In the genomic region with DNA sequence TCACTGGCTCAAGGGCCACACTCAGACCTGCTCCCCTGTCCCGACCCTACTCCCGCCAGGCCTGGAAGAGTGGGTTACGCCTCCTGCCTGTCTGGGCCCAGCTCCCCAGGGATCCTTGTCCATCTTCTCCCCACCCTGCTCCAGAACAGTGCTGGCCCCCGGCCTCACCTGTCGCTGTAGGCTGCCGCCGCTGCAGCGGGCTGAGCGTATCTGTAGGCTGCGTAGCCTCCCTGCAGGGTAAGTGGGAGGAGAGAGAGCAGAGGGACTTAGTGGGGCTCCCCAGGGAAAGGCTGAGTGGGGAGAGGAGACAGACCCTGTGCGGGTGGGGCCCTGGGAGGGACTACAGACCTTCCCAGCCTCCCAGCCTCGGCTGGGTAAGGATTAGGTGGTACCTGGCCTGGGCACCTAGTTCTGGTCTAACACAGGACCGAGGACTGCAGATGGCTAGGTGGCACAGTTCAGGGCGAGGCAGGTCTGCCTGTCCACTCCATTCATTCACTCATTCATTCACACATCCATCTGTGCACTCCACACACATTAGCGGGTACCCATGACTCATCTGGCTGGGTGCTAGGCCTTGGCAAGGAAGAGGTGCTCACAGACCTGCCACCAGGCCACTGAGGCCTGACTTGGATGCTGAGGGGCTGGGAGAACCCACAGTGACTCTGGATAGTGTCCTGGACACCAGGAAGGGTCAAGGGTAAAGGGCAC, we compare ENCODE assay signal across 29 cellular contexts. TPM values are rescaled to one million over a fixed set of nuclear protein-coding genes. Genes with fewer than 3 reads are reported as not detected.
DNase-seq lines count a peak whose midpoint lies in the region; ATAC-seq and TF ChIP-seq lines count a peak whose summit lies in the region.
"Had no signal": no experiment of that assay in that cellular context is flagged by ENCODE, and none has a peak within 500 bp of the region (broad histone marks: within the 10 kb centered on the region; RNA-seq: fewer than 3 reads in every experiment).

No MANE protein-coding gene starts in this region.

- H3K9me3 ChIP-seq in breast epithelium (no peaks in the 10 kb centered on the region), H9 (ENCODE audit: control insufficient read depth, low read depth, low read length) (no peaks in the 10 kb centered on the region)
- H3K9me3 ChIP-seq: body of pancreas, psoas muscle, testis, vagina had no signal

- H3K4me1 Mint-ChIP-seq in MCF 10A (ENCODE audit: insufficient read depth, unreplicated experiment) (no peaks in the 10 kb centered on the region), H9 (peaks cover 3 to 14% of the 10 kb centered on the region in 2 experiments; a peak in 2 of 4 replicates)
- H3K4me1 Mint-ChIP-seq in stimulated activated effector memory CD8-positive, alpha-beta T cell treated with anti-CD3 and anti-CD28 coated beads, Interleukin-12 subunit alpha, Interleukin-12 subunit beta, amount 100 ng/mL, for 72 hours, result peaks cover 27% of the 10 kb centered on the region

- H3K9me3 Mint-ChIP-seq in MCF 10A (ENCODE audit: unreplicated experiment), result no peaks in the 10 kb centered on the region
- H3K9me3 Mint-ChIP-seq in H9, result no peaks in the 10 kb centered on the region
- H3K9me3 Mint-ChIP-seq in stimulated activated effector memory CD8-positive, alpha-beta T cell treated with anti-CD3 and anti-CD28 coated beads, Interleukin-12 subunit alpha, Interleukin-12 subunit beta, amount 100 ng/mL, for 72 hours, result no peaks in the 10 kb centered on the region
- H3K9me3 Mint-ChIP-seq: CD8-positive, alpha-beta T cell; mesothelial cell of epicardium; naive thymus-derived CD4-positive, alpha-beta T cell; T-cell had no signal

- peaks cover 0 to 96% of the 10 kb centered on the region in 2 donors for H3K27me3 ChIP-seq in breast epithelium
- no peaks in the 10 kb centered on the region for H3K27me3 ChIP-seq in H9 (ENCODE audit: insufficient read depth, low read length)
- H3K27me3 ChIP-seq: testis had no signal

- no peak overlapping the region for H3K9ac ChIP-seq in H9 (ENCODE audit: extremely low read depth, insufficient read length, low read length)

- ATAC-seq in stimulated activated effector memory CD8-positive, alpha-beta T cell treated with anti-CD3 and anti-CD28 coated beads, Interleukin-12 subunit alpha, Interleukin-12 subunit beta, amount 100 ng/mL, for 72 hours, result peak; percentile 15
- no peak for ATAC-seq in HG02852 (IDR thresholded peaks at IDR 0.05; ENCODE audit: unreplicated experiment)
- ATAC-seq: body of pancreas; CD8-positive, alpha-beta T cell; left ventricle myocardium superior; naive thymus-derived CD4-positive, alpha-beta T cell; psoas muscle; stimulated activated naive CD8-positive, alpha-beta T cell treated with anti-CD3 and anti-CD28 coated beads, Interleukin-15, Interleukin-2, amounts not matched to agents 100 U/mL and 50 U/mL, for 24 hours; T-cell had no signal

- H2BK12ac ChIP-seq in H9 (ENCODE audit: insufficient read length, low read depth, low read length), result no peak overlapping the region

- no peak overlapping the region for H2BK5ac ChIP-seq in H9 (ENCODE audit: insufficient read length, low read length)

- no peaks in the 10 kb centered on the region for H3K4me1 ChIP-seq in breast epithelium
- no peaks in the 10 kb centered on the region for H3K4me1 ChIP-seq in H9 (ENCODE audit: insufficient read depth, low read length)
- H3K4me1 ChIP-seq: body of pancreas, psoas muscle, SJSA1 had no signal

- H2BK15ac ChIP-seq in H9 (ENCODE audit: low read depth, low read length), result no peak overlapping the region; the same call in 1 of the 2 replicates

- H3K4me2 ChIP-seq in H9 (ENCODE audit: insufficient read depth, insufficient read length, low read length), result no peak overlapping the region

- no peak overlapping the region for H3K23ac ChIP-seq in H9 (ENCODE audit: insufficient read length, low read depth, low read length)

- peak overlapping the region; percentile 17 for H3K18ac ChIP-seq in H9 (ENCODE audit: insufficient read length, low read depth, low read length)

- no peak overlapping the region for H4K91ac ChIP-seq in H9 (ENCODE audit: insufficient read length, low read depth, low read length)

- CTCF ChIA-PET in MCF 10A (lab: Yijun Ruan, JAX), result interaction anchor here (0.5 to 19.7 kb wide), 3 partner anchors 13 to 296 kb away, joined by 3 to 273 read pairs (median 4); no protein-coding TSS in a partner anchor

- H3K27me3 Mint-ChIP-seq in MCF 10A (ENCODE audit: insufficient read depth, unreplicated experiment), result peaks cover 46% of the 10 kb centered on the region
- no peaks in the 10 kb centered on the region; the same call in 1 of the 2 replicates for H3K27me3 Mint-ChIP-seq in H9 (ENCODE audit: low read depth)

- H3K4me3 Mint-ChIP-seq in MCF 10A (ENCODE audit: unreplicated experiment), result no peak overlapping the region
- H3K4me3 Mint-ChIP-seq in H9, result no peak overlapping the region
- no peak overlapping the region for H3K4me3 Mint-ChIP-seq in stimulated activated effector memory CD8-positive, alpha-beta T cell treated with anti-CD3 and anti-CD28 coated beads, Interleukin-12 subunit alpha, Interleukin-12 subunit beta, amount 100 ng/mL, for 72 hours
- H3K4me3 Mint-ChIP-seq: CD8-positive, alpha-beta T cell; mesothelial cell of epicardium; T-cell had no signal

- H2BK20ac ChIP-seq in H9 (ENCODE audit: low read depth, low read length, poor library complexity, severe bottlenecking), result no peak overlapping the region

- POLR2A ChIA-PET in MCF 10A (lab: Yijun Ruan, JAX), result no interaction called here

- no peaks in the 10 kb centered on the region for H3K36me3 ChIP-seq in breast epithelium
- H3K36me3 ChIP-seq: SJSA1, vagina had no signal

- H3K27ac Mint-ChIP-seq in MCF 10A (ENCODE audit: low read depth, unreplicated experiment) (no peak overlapping the region), H9 (peak overlapping the region in 1 of 3 experiments; percentile 61; a peak in 1 of 7 replicates)
- H3K27ac Mint-ChIP-seq in stimulated activated effector memory CD8-positive, alpha-beta T cell treated with anti-CD3 and anti-CD28 coated beads, Interleukin-12 subunit alpha, Interleukin-12 subunit beta, amount 100 ng/mL, for 72 hours, result no peak overlapping the region
- H3K27ac Mint-ChIP-seq: CD8-positive, alpha-beta T cell; mesothelial cell of epicardium; naive thymus-derived CD4-positive, alpha-beta T cell; T-cell had no signal

- H4K20me1 ChIP-seq in H9 (ENCODE audit: control insufficient read depth, insufficient read depth, insufficient read length), result no peaks in the 10 kb centered on the region

- no peak overlapping the region for H2AK5ac ChIP-seq in H9 (ENCODE audit: insufficient read length, low read length)

- H3K36me3 Mint-ChIP-seq in MCF 10A (ENCODE audit: insufficient read depth, unreplicated experiment) (no peaks in the 10 kb centered on the region), H9 (ENCODE audit: insufficient read depth in 1 of 3, low read depth in 3 of 3) (no peaks in the 10 kb centered on the region)
- H3K36me3 Mint-ChIP-seq in stimulated activated effector memory CD8-positive, alpha-beta T cell treated with anti-CD3 and anti-CD28 coated beads, Interleukin-12 subunit alpha, Interleukin-12 subunit beta, amount 100 ng/mL, for 72 hours, result peaks cover 5% of the 10 kb centered on the region
- H3K36me3 Mint-ChIP-seq: CD8-positive, alpha-beta T cell; mesothelial cell of epicardium; naive thymus-derived CD4-positive, alpha-beta T cell; T-cell had no signal

- H3K4me3 ChIP-seq in breast epithelium, result no peak overlapping the region
- H3K4me3 ChIP-seq: body of pancreas, psoas muscle, SJSA1, testis, vagina had no signal

- H3K23me2 ChIP-seq in H9 (ENCODE audit: insufficient read length, low read depth, low read length, poor library complexity, severe bottlenecking), result no peaks in the 10 kb centered on the region

- no peaks in the 10 kb centered on the region for H3K79me1 ChIP-seq in H9 (ENCODE audit: insufficient read depth, low read depth, low read length, poor library complexity, severe bottlenecking)

- DNase-seq in MCF 10A (ENCODE audit: unreplicated experiment) (peak; percentile 23), breast epithelium (ENCODE audit: low spot score in 2 of 2) (no peak), H9 (no peak), SW480 (ENCODE audit: low spot score) (peak; percentile 39), anterior cingulate cortex (lab: John Stamatoyannopoulos, UW) (no peak)
- no peak for DNase-seq in stimulated activated effector memory CD8-positive, alpha-beta T cell treated with anti-CD3 and anti-CD28 coated beads, Interleukin-12 subunit alpha, Interleukin-12 subunit beta, amount 100 ng/mL, for 72 hours (ENCODE audit: low spot score in 2 of 2)
- no peak for DNase-seq in stimulated activated CD4-positive, alpha-beta T cell treated with anti-CD3 and anti-CD28 coated beads, Interleukin-4, amount 100 ng/mL, for 24 hours
- DNase-seq: activated effector memory CD4-positive, alpha-beta T cell treated with anti-CD3 and anti-CD28 coated beads, Interleukin-2, amount 50 U/mL, for 16 hours; activated T-cell treated with anti-CD3 and anti-CD28 coated beads for 4 hours; body of pancreas; CD8-positive, alpha-beta T cell; DMS153; GOT3; KG1; left ventricle myocardium superior; naive thymus-derived CD4-positive, alpha-beta T cell; NCI-H1694; NCI-H69; occipital lobe; psoas muscle; RPMI8226; stimulated activated CD4-positive, alpha-beta T cell treated with anti-CD3 and anti-CD28 coated beads, Interleukin-15, amount 100 ng/mL, for 24 hours; stimulated activated naive CD8-positive, alpha-beta T cell treated with anti-CD3 and anti-CD28 coated beads, Interleukin-15, Interleukin-2, amounts not matched to agents 100 U/mL and 50 U/mL, for 24 hours; T-cell; testis had no signal

- BruUV-seq in MCF 10A (replicated peaks; lab: Mats Ljungman, UMichigan), result no TSS peak

- no peak for TF ChIP-seq POLR2A in breast epithelium (IDR thresholded peaks at IDR 0.05)

- H3K27ac ChIP-seq in breast epithelium (no peak overlapping the region), H9 (ENCODE audit: insufficient read length, low read depth, low read length) (no peak overlapping the region)
- H3K27ac ChIP-seq: body of pancreas, psoas muscle, SJSA1, testis, vagina had no signal

- no CpG with 5 or more reads among the region's 15 CpGs for WGBS in H9 (ENCODE audit: extremely low coverage, insufficient read length, low lambda C conversion rate)

- H3K14ac ChIP-seq in H9 (ENCODE audit: insufficient read depth, low read length), result no peak overlapping the region

- intact Hi-C loops in MCF 10A (cut with micrococcal nuclease), result no loop called here
- intact Hi-C loops in breast epithelium (cut with DNase I; ENCODE audit: low total_unique reads), result no loop called here

- no peak overlapping the region for H3T11ph ChIP-seq in H9 (ENCODE audit: low read length)

- no peak for TF ChIP-seq CTCF in MCF 10A (IDR thresholded peaks at IDR 0.05; ENCODE audit: unreplicated experiment)
- TF ChIP-seq CTCF in breast epithelium (IDR thresholded peaks at IDR 0.05), result no peak
- no peak for TF ChIP-seq CTCF in H9 (conservative IDR thresholded peaks at IDR 0.05)

- H2BK120ac ChIP-seq in H9 (ENCODE audit: low read depth, low read length, poor library complexity, severe bottlenecking), result no peak overlapping the region

- H4K8ac ChIP-seq in H9 (replicated peaks; ENCODE audit: insufficient read length, low read depth, low read length), result no peak overlapping the region

- H4K5ac ChIP-seq in H9 (ENCODE audit: insufficient read length, low read depth, low read length), result no peak overlapping the region

- H3K56ac ChIP-seq in H9 (ENCODE audit: insufficient read length, low read depth, low read length), result no peak overlapping the region

- no peak overlapping the region for H2AFZ ChIP-seq in H9 (ENCODE audit: low read length)

- no peaks in the 10 kb centered on the region for H3K79me2 ChIP-seq in H9 (ENCODE audit: insufficient read depth, low read length)

- no peak overlapping the region for H3K4ac ChIP-seq in H9 (ENCODE audit: low read depth, low read length)

RNA-seq across cellular contexts. Expression of a gene that starts 20.9 kb away (rescaled TPM):
- total RNA-seq in MCF 10A (2022) (34.5 and 40.3 TPM in 2 replicates), breast epithelium (10 to 100 TPM; 27.4 to 35.0 (median 31.5) TPM), H9 (2021) (20.6 and 21.1 TPM in 2 replicates)

Comparison
In these comparisons a context has a peak if more than half of its experiments do, and no peak if none do; other contexts are left out.
1. DNase-seq: peak in MCF 10A (single experiment) and SW480 (single experiment); none in breast epithelium (0 of 2), H9 (single experiment), stimulated activated effector memory CD8-positive, alpha-beta T cell treated with anti-CD3 and anti-CD28 coated beads, Interleukin-12 subunit alpha, Interleukin-12 subunit beta, amount 100 ng/mL, for 72 hours (0 of 2), anterior cingulate cortex (0 of 58) and stimulated activated CD4-positive, alpha-beta T cell treated with anti-CD3 and anti-CD28 coated beads, Interleukin-4, amount 100 ng/mL, for 24 hours (single experiment).